ENCODE assay signal across 24 cellular contexts in the genomic region with DNA sequence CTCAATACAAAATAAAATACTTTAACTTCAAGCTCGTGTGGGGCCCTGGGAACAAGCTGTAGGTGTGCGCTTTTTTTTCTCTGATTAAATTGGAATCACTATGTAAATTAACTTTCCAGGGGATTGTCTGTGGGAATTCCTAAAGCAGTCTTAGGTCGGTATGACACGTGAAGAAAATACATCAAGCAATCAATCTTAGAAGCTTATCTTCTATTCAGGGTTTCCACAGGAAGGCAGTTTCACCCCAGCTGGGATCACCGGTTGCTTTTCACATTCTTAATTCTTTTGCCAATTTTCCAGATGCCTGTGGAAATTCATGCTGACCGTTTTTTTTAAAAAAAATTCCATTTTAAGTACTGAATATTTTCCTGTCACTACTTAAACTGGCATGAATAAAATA. TPM values are rescaled to one million over a fixed set of nuclear protein-coding genes. Genes with fewer than 3 reads are reported as not detected.
A peak's percentile ranks its signal among the peaks of the same experiment; 100 is the strongest.
DNase-seq lines count a peak whose midpoint lies in the region; ATAC-seq and TF ChIP-seq lines count a peak whose summit lies in the region.
"Had no signal": no experiment of that assay in that cellular context is flagged by ENCODE, and none has a peak within 500 bp of the region (broad histone marks: within the 10 kb centered on the region; RNA-seq: fewer than 3 reads in every experiment).

No MANE protein-coding gene starts in this region.

- H3K4me1 Mint-ChIP-seq in activated CD8-positive, alpha-beta T cell treated with anti-CD3 and anti-CD28 coated beads for 36 hours (ENCODE audit: low read depth), result peaks cover 35% of the 10 kb centered on the region

- no peak overlapping the region for H3K4me2 ChIP-seq in neural cell (ENCODE audit: low read length)

- DNase-seq in NCI-H82 (lab: John Stamatoyannopoulos, UW), result peak; percentile 18
- no peak for DNase-seq in NCI-H82 treated with DMSO at 0.1 percent for 48 hours (lab: John Stamatoyannopoulos, UW; ENCODE audit: unreplicated experiment)
- DNase-seq in cerebellar cortex (ENCODE audit: low spot score), result peak; percentile 22
- DNase-seq in thyroid gland, result no peak
- no peak for DNase-seq in stimulated activated CD4-positive, alpha-beta T cell treated with anti-CD3 and anti-CD28 coated beads, Interleukin-4, amount 100 ng/mL, for 1 hour
- no peak for DNase-seq in activated CD8-positive, alpha-beta T cell treated with anti-CD3 and anti-CD28 coated beads for 36 hours
- no peak for DNase-seq in GM19238 (ENCODE audit: insufficient read length, low spot score)
- DNase-seq: activated naive CD4-positive, alpha-beta T cell treated with anti-CD3 and anti-CD28 coated beads, Interleukin-2, amount 50 U/mL, for 16 hours; AML-193; DMS53; midbrain; NCI-H1694 treated with DMSO at 0.1 percent for 48 hours; small intestine; stimulated activated CD4-positive, alpha-beta T cell treated with anti-CD3 and anti-CD28 coated beads, Interleukin-2, amount 100 ng/mL, for 24 hours; stimulated activated naive CD4-positive, alpha-beta T cell treated with Interleukin-2 at 50 U/mL for 16 hours; transverse colon had no signal

- TF ChIP-seq RAD21 in neural cell (conservative IDR thresholded peaks at IDR 0.05), result no peak

- H3K27ac Mint-ChIP-seq in activated CD8-positive, alpha-beta T cell treated with anti-CD3 and anti-CD28 coated beads for 36 hours, result no peak overlapping the region
- H3K27ac Mint-ChIP-seq: dendritic cell treated with granulocyte-macrophage colony-stimulating factor and Interleukin-4, amounts not matched to agents 40 ng/mL and 50 ng/mL, for 4 days had no signal

- H3K9me3 ChIP-seq in neural cell (ENCODE audit: low read length) (no peaks in the 10 kb centered on the region), thyroid gland (no peaks in the 10 kb centered on the region)
- H3K9me3 ChIP-seq: body of pancreas, prostate gland, transverse colon had no signal

- WGBS in thyroid gland, 2 donors, result 27 to 34% methylated on average over 6 of the region's 6 CpGs

- H3K36me3 Mint-ChIP-seq in activated CD8-positive, alpha-beta T cell treated with anti-CD3 and anti-CD28 coated beads for 36 hours (ENCODE audit: low read depth), result no peaks in the 10 kb centered on the region
- H3K36me3 Mint-ChIP-seq: natural killer cell treated with Interleukin-12 subunit alpha and Interleukin-12 subunit beta and Interleukin-15 and Interleukin-18, amount 100 ng/mL, for 72 hours had no signal

- no peaks in the 10 kb centered on the region for H3K27me3 Mint-ChIP-seq in activated CD8-positive, alpha-beta T cell treated with anti-CD3 and anti-CD28 coated beads for 36 hours
- H3K27me3 Mint-ChIP-seq: dendritic cell treated with granulocyte-macrophage colony-stimulating factor and Interleukin-4, amounts not matched to agents 40 ng/mL and 50 ng/mL, for 4 days; natural killer cell treated with Interleukin-12 subunit alpha and Interleukin-12 subunit beta and Interleukin-15 and Interleukin-18, amount 100 ng/mL, for 72 hours had no signal

- H3K27ac ChIP-seq in neural cell (ENCODE audit: low read length) (no peak overlapping the region), thyroid gland (peak overlapping the region; percentile 59 to 75 (median 59))
- H3K27ac ChIP-seq: 22Rv1, body of pancreas, prostate gland, transverse colon had no signal

- POLR2A ChIA-PET in activated CD8-positive, alpha-beta T cell treated with anti-CD3 and anti-CD28 coated beads for 36 hours (lab: Charles Lee), result interaction anchor here (0.7 kb wide), 1 partner anchor 76 kb away, joined by 3 read pairs; no protein-coding TSS in a partner anchor

- no peak for TF ChIP-seq EP300 in neural cell (conservative IDR thresholded peaks at IDR 0.05; ENCODE audit: poor library complexity, severe bottlenecking)

- no peak for TF ChIP-seq POLR2A in thyroid gland (IDR thresholded peaks at IDR 0.05)

- H3K36me3 ChIP-seq in neural cell (ENCODE audit: insufficient read depth, low read length) (no peaks in the 10 kb centered on the region), thyroid gland (no peaks in the 10 kb centered on the region)
- H3K36me3 ChIP-seq: prostate gland, transverse colon had no signal

- peaks cover 44 to 47% of the 10 kb centered on the region in 2 donors for H3K4me1 ChIP-seq in thyroid gland

- peaks cover 17% of the 10 kb centered on the region for H3K79me2 ChIP-seq in neural cell (replicated peaks; ENCODE audit: insufficient read depth, low read length)

- no peak overlapping the region for H3K4me3 Mint-ChIP-seq in activated CD8-positive, alpha-beta T cell treated with anti-CD3 and anti-CD28 coated beads for 36 hours
- H3K4me3 Mint-ChIP-seq: dendritic cell treated with granulocyte-macrophage colony-stimulating factor and Interleukin-4, amounts not matched to agents 40 ng/mL and 50 ng/mL, for 4 days; natural killer cell treated with Interleukin-12 subunit alpha and Interleukin-12 subunit beta and Interleukin-15 and Interleukin-18, amount 100 ng/mL, for 72 hours had no signal

- no peaks in the 10 kb centered on the region for H4K20me1 ChIP-seq in neural cell (ENCODE audit: insufficient read depth)

- TF ChIP-seq CTCF in neural cell (IDR thresholded peaks at IDR 0.05; ENCODE audit: poor library complexity, severe bottlenecking) (no peak), thyroid gland (IDR thresholded peaks at IDR 0.05) (no peak)
- TF ChIP-seq CTCF in activated CD8-positive, alpha-beta T cell treated with anti-CD3 and anti-CD28 coated beads for 36 hours (IDR thresholded peaks at IDR 0.05), result no peak

- H3K4me3 ChIP-seq in neural cell (ENCODE audit: low read length) (peak overlapping the region; percentile 2), thyroid gland (replicated peaks in 1 of 3) (no peak overlapping the region)
- H3K4me3 ChIP-seq: body of pancreas, GM12878, prostate gland, transverse colon had no signal

- no peaks in the 10 kb centered on the region for H3K9me3 Mint-ChIP-seq in activated CD8-positive, alpha-beta T cell treated with anti-CD3 and anti-CD28 coated beads for 36 hours
- H3K9me3 Mint-ChIP-seq: dendritic cell treated with granulocyte-macrophage colony-stimulating factor and Interleukin-4, amounts not matched to agents 40 ng/mL and 50 ng/mL, for 4 days; natural killer cell treated with Interleukin-12 subunit alpha and Interleukin-12 subunit beta and Interleukin-15 and Interleukin-18, amount 100 ng/mL, for 72 hours had no signal

- H3K27me3 ChIP-seq in neural cell (ENCODE audit: insufficient read depth, low read depth, low read length), result no peaks in the 10 kb centered on the region
- no peaks in the 10 kb centered on the region for H3K27me3 ChIP-seq in thyroid gland
- H3K27me3 ChIP-seq: body of pancreas, transverse colon had no signal

- H3K9me2 ChIP-seq in neural cell (ENCODE audit: insufficient read depth, low read length), result no peaks in the 10 kb centered on the region

- H2AFZ ChIP-seq in neural cell (ENCODE audit: low read depth, low read length), result no peak overlapping the region

- intact Hi-C loops in thyroid gland (cut with DNase I), result no loop called here
- intact Hi-C loops in activated CD8-positive, alpha-beta T cell treated with anti-CD3 and anti-CD28 coated beads for 36 hours (cut with micrococcal nuclease), result no loop called here

- CTCF ChIA-PET in activated CD8-positive, alpha-beta T cell treated with anti-CD3 and anti-CD28 coated beads for 36 hours (lab: Charles Lee), result interaction anchor here (0.9 kb wide), 1 partner anchor 21 kb away, joined by 4 read pairs; no protein-coding TSS in a partner anchor

- no peak for ATAC-seq in activated CD8-positive, alpha-beta T cell treated with anti-CD3 and anti-CD28 coated beads for 36 hours
- ATAC-seq: activated CD4-positive, CD25-positive, alpha-beta regulatory T cell treated with anti-CD3 and anti-CD28 coated beads, Interleukin-2, amount 50 U/mL, for 24 hours; body of pancreas; GM12878; natural killer cell treated with Interleukin-12 subunit alpha and Interleukin-12 subunit beta and Interleukin-15 and Interleukin-18, amount 100 ng/mL, for 72 hours had no signal

- H3K9ac ChIP-seq in neural cell (ENCODE audit: low read length), result no peak overlapping the region

- H3F3A ChIP-seq in neural cell (ENCODE audit: insufficient read depth, low read length, poor library complexity, severe bottlenecking), result peaks cover 3% of the 10 kb centered on the region

TF ChIP-seq in neural cell, 6 proteins besides CTCF, POLR2A, EP300 and RAD21:
- TF ChIP-seq TAF1 (IDR thresholded peaks at IDR 0.05; ENCODE audit: low read depth) (no peak), POLR2AphosphoS5 (IDR thresholded peaks at IDR 0.05) (no peak), MXI1 (conservative IDR thresholded peaks at IDR 0.05; ENCODE audit: poor library complexity, severe bottlenecking) (no peak)

RNA-seq across cellular contexts. Expression of gene CAMK1D, which starts 41.8 kb away (rescaled TPM):
- polyA plus RNA-seq in neural cell, result 13.8 and 18.6 TPM in 2 replicates
- polyA minus RNA-seq in neural cell, result 32.4 and 38.7 TPM in 2 replicates
- total RNA-seq in thyroid gland, result 10 to 100 TPM; 12.2 to 29.6 (median 17.4) TPM
- total RNA-seq in activated CD8-positive, alpha-beta T cell treated with anti-CD3 and anti-CD28 coated beads for 36 hours, result 10 to 100 TPM; 13.8 TPM

Comparison
In these comparisons a context has a peak if more than half of its experiments do, and no peak if none do; other contexts are left out.
1. DNase-seq: peak in NCI-H82 (single experiment) and cerebellar cortex (single experiment); none in NCI-H82 treated with DMSO at 0.1 percent for 48 hours (single experiment), thyroid gland (0 of 2), stimulated activated CD4-positive, alpha-beta T cell treated with anti-CD3 and anti-CD28 coated beads, Interleukin-4, amount 100 ng/mL, for 1 hour (single experiment), activated CD8-positive, alpha-beta T cell treated with anti-CD3 and anti-CD28 coated beads for 36 hours (single experiment) and GM19238 (single experiment).